ENCODE assay signal across 11 cellular contexts in the genomic region with DNA sequence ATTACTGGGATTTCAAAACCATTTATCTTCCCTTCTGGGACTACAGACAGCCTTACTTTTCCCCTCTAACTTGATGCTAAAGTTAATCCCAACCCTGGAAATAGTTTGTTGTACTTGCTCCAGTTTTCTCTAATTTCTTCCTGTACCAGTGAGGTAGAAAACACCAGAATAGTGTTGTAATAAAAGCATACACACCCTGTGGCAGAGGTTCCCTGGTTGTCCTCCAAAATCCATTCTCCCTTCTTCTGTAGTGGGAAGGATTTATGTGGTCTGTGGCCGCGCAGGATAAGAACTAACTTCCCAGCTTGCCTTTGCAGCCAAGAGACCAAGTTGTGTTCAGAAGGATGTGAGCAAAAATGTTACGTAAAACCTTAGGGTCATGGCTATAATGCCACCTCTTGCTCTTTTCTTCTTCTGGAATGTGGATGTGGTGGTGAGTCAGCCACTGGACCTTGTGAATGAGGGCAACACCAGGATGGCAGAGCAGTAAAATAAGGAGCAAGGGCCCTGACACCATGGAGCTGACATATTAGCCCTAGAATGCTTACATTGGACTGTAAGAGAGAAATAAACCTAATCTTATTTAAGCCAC. TPM values are rescaled to one million over a fixed set of nuclear protein-coding genes. Genes with fewer than 3 reads are reported as not detected.
DNase-seq lines count a peak whose midpoint lies in the region; ATAC-seq, FAIRE-seq and TF ChIP-seq lines count a peak whose summit lies in the region.
"Had no signal": no experiment of that assay in that cellular context is flagged by ENCODE, and none has a peak within 500 bp of the region (broad histone marks: within the 10 kb centered on the region; RNA-seq: fewer than 3 reads in every experiment).

No MANE protein-coding gene starts in this region.

- 89 to 97% (median 92%) methylated on average over 3 of the region's 3 CpGs for WGBS in small intestine, 3 donors

- H3K36me3 ChIP-seq in small intestine (ENCODE audit: control insufficient read depth in 2 of 2, insufficient read depth in 2 of 2, low read length in 2 of 2) = peaks cover under 1 to 2% of the 10 kb centered on the region in 2 donors

- TF ChIP-seq POLR2A in H54 (IDR thresholded peaks at IDR 0.05; ENCODE audit: low read depth, low read length) = no peak

- H3K4me3 ChIP-seq in small intestine (ENCODE audit: low read depth in 1 of 2, low read length in 2 of 2) = no peak overlapping the region

- FAIRE-seq in H54 (lab: Jason Lieb, UNC) (peak; percentile 100), small intestine (lab: Jason Lieb, UNC) (no peak)

- no peaks in the 10 kb centered on the region for H3K9me3 ChIP-seq in small intestine (ENCODE audit: control insufficient read depth, low read depth)

- DNase-seq in H54 (ENCODE audit: insufficient read length, low spot score) (peak; percentile 68), fibroblast of the conjunctiva (ENCODE audit: low read depth) (peak; percentile 6), small intestine (peak; percentile 78), CD14-positive monocyte (ENCODE audit: low spot score) (no peak), NCI-H1105 (lab: John Stamatoyannopoulos, UW) (no peak)
- DNase-seq: activated naive CD4-positive, alpha-beta T cell; stimulated activated CD4-positive, alpha-beta T cell treated with anti-CD3 and anti-CD28 coated beads, Interleukin-12 subunit alpha, Interleukin-12 subunit beta, amount 100 ng/mL, for 4 hours had no signal

- ATAC-seq in SK-N-SH treated with all-trans-retinoic acid at 6 μM for 48 hours = peak; percentile 67
- no peak for ATAC-seq in activated T-helper 17 cell treated with anti-CD3 and anti-CD28 coated beads, Interleukin-2, amount 50 U/mL, for 72 hours (replicated peaks)
- ATAC-seq: WTC11 had no signal

- intact Hi-C loops in CD14-positive monocyte (cut with micrococcal nuclease) = no loop called here

- no peaks in the 10 kb centered on the region for H3K4me1 Mint-ChIP-seq in CD14-positive monocyte
- H3K4me1 Mint-ChIP-seq in activated T-helper 17 cell treated with anti-CD3 and anti-CD28 coated beads, Interleukin-2, amount 50 U/mL, for 72 hours = no peaks in the 10 kb centered on the region
- H3K4me1 Mint-ChIP-seq: WTC11 had no signal

- no peaks in the 10 kb centered on the region for H3K9me3 Mint-ChIP-seq in CD14-positive monocyte
- no peaks in the 10 kb centered on the region for H3K9me3 Mint-ChIP-seq in activated T-helper 17 cell treated with anti-CD3 and anti-CD28 coated beads, Interleukin-2, amount 50 U/mL, for 72 hours
- H3K9me3 Mint-ChIP-seq: stimulated activated naive CD8-positive, alpha-beta T cell treated with anti-CD3 and anti-CD28 coated beads, Interleukin-15, Interleukin-2, amounts not matched to agents 100 ng/mL and 50 ng/mL, for 24 hours; WTC11 had no signal

- H3K27me3 Mint-ChIP-seq in CD14-positive monocyte (ENCODE audit: low read depth in 3 of 3) = peaks cover 0 to 2% (median 1%) of the 10 kb centered on the region in 3 donors
- no peaks in the 10 kb centered on the region for H3K27me3 Mint-ChIP-seq in activated T-helper 17 cell treated with anti-CD3 and anti-CD28 coated beads, Interleukin-2, amount 50 U/mL, for 72 hours
- H3K27me3 Mint-ChIP-seq: stimulated activated naive CD8-positive, alpha-beta T cell treated with anti-CD3 and anti-CD28 coated beads, Interleukin-15, Interleukin-2, amounts not matched to agents 100 ng/mL and 50 ng/mL, for 24 hours had no signal

- peaks cover 0 to 3% of the 10 kb centered on the region in 2 donors for H3K4me1 ChIP-seq in small intestine (ENCODE audit: control insufficient read depth in 2 of 2, insufficient read depth in 1 of 2, low read depth in 1 of 2, low read length in 1 of 2)

- H3K27ac Mint-ChIP-seq in CD14-positive monocyte = no peak overlapping the region
- H3K27ac Mint-ChIP-seq in activated T-helper 17 cell treated with anti-CD3 and anti-CD28 coated beads, Interleukin-2, amount 50 U/mL, for 72 hours = no peak overlapping the region
- H3K27ac Mint-ChIP-seq: stimulated activated naive CD8-positive, alpha-beta T cell treated with anti-CD3 and anti-CD28 coated beads, Interleukin-15, Interleukin-2, amounts not matched to agents 100 ng/mL and 50 ng/mL, for 24 hours; WTC11 had no signal

- peak overlapping the region in 1 of 2 donors; percentile 4 for H3K27ac ChIP-seq in small intestine (ENCODE audit: low read depth in 1 of 2, low read length in 1 of 2)

- no peaks in the 10 kb centered on the region for H3K27me3 ChIP-seq in small intestine (ENCODE audit: control insufficient read depth in 2 of 2, insufficient read depth in 2 of 2, low read length in 2 of 2)

- no peak for TF ChIP-seq CTCF in CD14-positive monocyte (IDR thresholded peaks at IDR 0.05)

- peaks cover 34 to 35% of the 10 kb centered on the region in 2 donors for H3K36me3 Mint-ChIP-seq in CD14-positive monocyte
- peaks cover 46% of the 10 kb centered on the region for H3K36me3 Mint-ChIP-seq in activated T-helper 17 cell treated with anti-CD3 and anti-CD28 coated beads, Interleukin-2, amount 50 U/mL, for 72 hours (ENCODE audit: low read depth)

- H3K4me3 Mint-ChIP-seq in CD14-positive monocyte = no peak overlapping the region
- no peak overlapping the region for H3K4me3 Mint-ChIP-seq in activated T-helper 17 cell treated with anti-CD3 and anti-CD28 coated beads, Interleukin-2, amount 50 U/mL, for 72 hours
- H3K4me3 Mint-ChIP-seq: stimulated activated naive CD8-positive, alpha-beta T cell treated with anti-CD3 and anti-CD28 coated beads, Interleukin-15, Interleukin-2, amounts not matched to agents 100 ng/mL and 50 ng/mL, for 24 hours; WTC11 had no signal

TF ChIP-seq in SK-N-SH treated with all-trans-retinoic acid at 6 μM for 48 hours, 23 proteins besides CTCF, POLR2A, EP300 and RAD21:
- no peak for TF ChIP-seq TCF4 (CRISPR knock-in tag; IDR thresholded peaks at IDR 0.05; ENCODE audit: borderline replicate concordance)

RNA-seq across cellular contexts. Expression of a gene that starts 28.4 kb away (rescaled TPM):
- 10 to 100 TPM; 35.5 to 60.4 (median 40.3) TPM for polyA plus RNA-seq in small intestine
- polyA plus RNA-seq in CD14-positive monocyte = 10 to 100 TPM; 39.6 to 46.2 TPM
- 10 to 100 TPM; 25.4 to 30.7 TPM for total RNA-seq in activated T-helper 17 cell treated with anti-CD3 and anti-CD28 coated beads, Interleukin-2, amount 50 U/mL, for 72 hours

Comparison
In these comparisons a context has a peak if more than half of its experiments do, and no peak if none do; other contexts are left out.
1. DNase-seq: peak in H54 (single experiment), fibroblast of the conjunctiva (single experiment) and small intestine (single experiment); none in CD14-positive monocyte (single experiment) and NCI-H1105 (single experiment).